13 cellular contexts compared by ENCODE assay signal in the genomic region with DNA sequence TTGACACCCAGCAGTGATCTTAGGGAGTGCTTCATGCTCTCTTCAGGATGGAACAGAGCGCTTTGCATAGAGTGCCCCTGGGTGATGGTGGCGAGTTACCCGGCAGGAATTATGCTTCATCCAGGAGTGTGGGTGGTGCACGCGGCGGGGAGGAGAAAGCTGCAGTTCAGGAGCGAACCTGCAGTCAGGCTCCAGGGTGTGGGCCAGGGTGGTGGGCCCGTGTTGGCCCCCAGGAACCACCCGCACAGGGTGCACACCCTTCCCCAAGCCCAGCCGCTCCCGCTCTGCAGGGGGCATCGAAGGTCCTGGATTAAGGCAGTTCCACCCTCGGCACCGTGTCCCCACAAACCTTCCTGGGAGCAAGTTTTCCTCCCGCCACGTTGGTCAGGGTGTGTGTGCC. TPM values are rescaled to one million over a fixed set of nuclear protein-coding genes. Genes with fewer than 3 reads are reported as not detected.
DNase-seq lines count a peak whose midpoint lies in the region; ATAC-seq and TF ChIP-seq lines count a peak whose summit lies in the region.
"Had no signal": no experiment of that assay in that cellular context is flagged by ENCODE, and none has a peak within 500 bp of the region (broad histone marks: within the 10 kb centered on the region; RNA-seq: fewer than 3 reads in every experiment).

No MANE protein-coding gene starts in this region.

- no peak overlapping the region for H4K91ac ChIP-seq in neuronal stem cell (ENCODE audit: low read depth, low read length, poor library complexity)

- H3K36me3 Mint-ChIP-seq in T-helper 1 cell treated with Interleukin-12 subunit alpha and Interleukin-12 subunit beta and Interleukin-4 antibody, amounts not matched to agents 30 μg/mL and 1 μg/mL, for 36 hours (ENCODE audit: low read depth) = peaks cover 12% of the 10 kb centered on the region

- H3K4ac ChIP-seq in neuronal stem cell (ENCODE audit: low read length) = no peak overlapping the region

- intact Hi-C loops in upper lobe of right lung (cut with DNase I) = no loop called here

- H2AFZ ChIP-seq in neuronal stem cell (ENCODE audit: low read length) = no peak overlapping the region

- H4K8ac ChIP-seq in neuronal stem cell (ENCODE audit: low read depth, low read length) = no peak overlapping the region

- H3K27ac Mint-ChIP-seq in T-helper 1 cell treated with Interleukin-12 subunit alpha and Interleukin-12 subunit beta and Interleukin-4 antibody, amounts not matched to agents 30 μg/mL and 1 μg/mL, for 36 hours = peak overlapping the region; percentile 24
- H3K27ac Mint-ChIP-seq: activated naive CD8-positive, alpha-beta T cell treated with anti-CD3 and anti-CD28 coated beads, Interleukin-2, amount 10 ng/mL, durations not matched to agents 7 days and 5 days had no signal

- H3K18ac ChIP-seq in neuronal stem cell (ENCODE audit: low read length) = no peak overlapping the region

- H3K4me3 Mint-ChIP-seq in T-helper 1 cell treated with Interleukin-12 subunit alpha and Interleukin-12 subunit beta and Interleukin-4 antibody, amounts not matched to agents 30 μg/mL and 1 μg/mL, for 36 hours = no peak overlapping the region
- H3K4me3 Mint-ChIP-seq: activated naive CD8-positive, alpha-beta T cell treated with anti-CD3 and anti-CD28 coated beads, Interleukin-2, amount 10 ng/mL, durations not matched to agents 7 days and 5 days had no signal

- no peak overlapping the region for H3K4me2 ChIP-seq in neuronal stem cell (ENCODE audit: insufficient read depth, low read length, poor library complexity, severe bottlenecking)

- no peaks in the 10 kb centered on the region for H3K27me3 ChIP-seq in duodenal mucosa (ENCODE audit: control insufficient read depth in 1 of 2, insufficient read depth in 2 of 2, low read length in 2 of 2)
- H3K27me3 ChIP-seq in neuronal stem cell (ENCODE audit: control insufficient read depth in 3 of 3, insufficient read depth in 3 of 3, low read depth in 1 of 3, low read length in 3 of 3) = peaks cover 0 to 2% (median 0%) of the 10 kb centered on the region in 3 experiments
- no peaks in the 10 kb centered on the region for H3K27me3 ChIP-seq in upper lobe of right lung

- no peak overlapping the region for H2BK120ac ChIP-seq in neuronal stem cell (ENCODE audit: low read depth, low read length)

- no peaks in the 10 kb centered on the region for H3K27me3 Mint-ChIP-seq in T-helper 1 cell treated with Interleukin-12 subunit alpha and Interleukin-12 subunit beta and Interleukin-4 antibody, amounts not matched to agents 30 μg/mL and 1 μg/mL, for 36 hours (ENCODE audit: low read depth)
- H3K27me3 Mint-ChIP-seq: activated naive CD8-positive, alpha-beta T cell treated with anti-CD3 and anti-CD28 coated beads, Interleukin-2, amount 10 ng/mL, durations not matched to agents 7 days and 5 days had no signal

- no peak for ATAC-seq in upper lobe of right lung
- ATAC-seq: right cardiac atrium had no signal

- H3K4me1 ChIP-seq in duodenal mucosa (ENCODE audit: control insufficient read depth in 1 of 2, insufficient read depth in 2 of 2, low read length in 2 of 2) = peaks cover 46 to 58% of the 10 kb centered on the region in 2 donors
- H3K4me1 ChIP-seq in neuronal stem cell (ENCODE audit: control insufficient read depth in 2 of 2, insufficient read depth in 1 of 2, low read depth in 1 of 2, low read length in 2 of 2) = peaks cover 6 to 9% of the 10 kb centered on the region in 2 donors
- H3K4me1 ChIP-seq in upper lobe of right lung = peaks cover 39% of the 10 kb centered on the region

- no peak overlapping the region for H2BK15ac ChIP-seq in neuronal stem cell (ENCODE audit: low read length)

- H3K79me1 ChIP-seq in neuronal stem cell (ENCODE audit: low read depth, low read length) = peaks cover 26% of the 10 kb centered on the region

- no peak for TF ChIP-seq CTCF in upper lobe of right lung (IDR thresholded peaks at IDR 0.05)

- no peak overlapping the region for H2BK5ac ChIP-seq in neuronal stem cell (ENCODE audit: low read length)

- no peaks in the 10 kb centered on the region for H3K9me3 Mint-ChIP-seq in T-helper 1 cell treated with Interleukin-12 subunit alpha and Interleukin-12 subunit beta and Interleukin-4 antibody, amounts not matched to agents 30 μg/mL and 1 μg/mL, for 36 hours
- H3K9me3 Mint-ChIP-seq: activated naive CD8-positive, alpha-beta T cell treated with anti-CD3 and anti-CD28 coated beads, Interleukin-2, amount 10 ng/mL, durations not matched to agents 7 days and 5 days had no signal

- H3K4me1 Mint-ChIP-seq in T-helper 1 cell treated with Interleukin-12 subunit alpha and Interleukin-12 subunit beta and Interleukin-4 antibody, amounts not matched to agents 30 μg/mL and 1 μg/mL, for 36 hours (ENCODE audit: low read depth) = peaks cover 19% of the 10 kb centered on the region

- H3K9me3 ChIP-seq in duodenal mucosa (ENCODE audit: control insufficient read depth in 1 of 2, low read length in 2 of 2) (no peaks in the 10 kb centered on the region), neuronal stem cell (replicated peaks in 1 of 2; ENCODE audit: control insufficient read depth in 2 of 2, insufficient read depth in 1 of 2, low read depth in 1 of 2, low read length in 2 of 2) (no peaks in the 10 kb centered on the region), upper lobe of right lung (no peaks in the 10 kb centered on the region)
- H3K9me3 ChIP-seq: HAP-1 had no signal

- H3K9ac ChIP-seq in duodenal mucosa (ENCODE audit: low read depth in 1 of 2, low read length in 2 of 2) (peak overlapping the region; percentile 65 to 92), neuronal stem cell (ENCODE audit: low read depth, low read length, poor library complexity) (no peak overlapping the region)

- H2AK5ac ChIP-seq in neuronal stem cell (ENCODE audit: low read depth, low read length) = no peak overlapping the region

- H3K14ac ChIP-seq in neuronal stem cell (ENCODE audit: low read length) = no peak overlapping the region

- H3K23ac ChIP-seq in neuronal stem cell (ENCODE audit: low read depth, low read length, poor library complexity) = peak overlapping the region; percentile 65

- H3K4me3 ChIP-seq in duodenal mucosa (ENCODE audit: low read depth in 1 of 2, low read length in 2 of 2) (peak overlapping the region; percentile 15 to 44), neuronal stem cell (ENCODE audit: low read length in 2 of 2) (no peak overlapping the region), upper lobe of right lung (no peak overlapping the region)
- H3K4me3 ChIP-seq: HAP-1 had no signal

- H2BK12ac ChIP-seq in neuronal stem cell (ENCODE audit: low read length) = no peak overlapping the region

- H3K36me3 ChIP-seq in duodenal mucosa (ENCODE audit: control insufficient read depth in 1 of 2, insufficient read depth in 2 of 2, low read length in 2 of 2) (peaks cover 0 to 16% of the 10 kb centered on the region in 2 donors), neuronal stem cell (replicated peaks in 1 of 2; ENCODE audit: control insufficient read depth in 2 of 2, insufficient read depth in 2 of 2, low read length in 2 of 2) (peaks cover 3 to 47% of the 10 kb centered on the region in 2 donors), upper lobe of right lung (no peaks in the 10 kb centered on the region)
- H3K36me3 ChIP-seq: HAP-1 had no signal

- no peak for DNase-seq in T-helper 1 cell
- DNase-seq in neuronal stem cell (ENCODE audit: low spot score) = no peak
- DNase-seq in upper lobe of right lung = no peak
- no peak for DNase-seq in effector CD4-positive, alpha-beta T cell
- no peak for DNase-seq in NOMO-1 (lab: John Stamatoyannopoulos, UW; ENCODE audit: unreplicated experiment in 2 of 2)
- DNase-seq in ureter (ENCODE audit: low spot score) = no peak
- DNase-seq: 8988T; activated naive CD8-positive, alpha-beta T cell treated with anti-CD3 and anti-CD28 coated beads, Interleukin-2, amount 10 ng/mL, durations not matched to agents 7 days and 5 days had no signal

- peak overlapping the region; percentile 92 for H3K27ac ChIP-seq in duodenal mucosa (ENCODE audit: low read depth, low read length)
- H3K27ac ChIP-seq in neuronal stem cell (replicated peaks; ENCODE audit: low read length) = no peak overlapping the region
- H3K27ac ChIP-seq in upper lobe of right lung = peak overlapping the region; percentile 85

- WGBS in neuronal stem cell (ENCODE audit: extremely low coverage in 2 of 2, insufficient read length in 2 of 2, insufficient replicate concordance in 1 of 2), 2 donors = no CpG with 5 or more reads among the region's 16 CpGs

RNA-seq across cellular contexts. Expression of a gene that starts 3.9 kb away (rescaled TPM):
- polyA plus RNA-seq in neuronal stem cell (2013, experiment 1 of 2) = 20.5 TPM
- polyA plus RNA-seq in neuronal stem cell (2013, experiment 2 of 2) = 19.4 TPM
- total RNA-seq in upper lobe of right lung (47.6 TPM), ureter (39.2 TPM)

RNA-seq across cellular contexts. Expression of a gene that starts 24.0 kb away (rescaled TPM):
- polyA plus RNA-seq in neuronal stem cell (2013, experiment 1 of 2) = 23.9 TPM
- 22.8 TPM for polyA plus RNA-seq in neuronal stem cell (2013, experiment 2 of 2)
- 59.4 TPM for total RNA-seq in upper lobe of right lung
- total RNA-seq in ureter = 65.7 TPM

RNA-seq across cellular contexts. Expression of a gene that starts 27.0 kb away (rescaled TPM):
- polyA plus RNA-seq in neuronal stem cell (2013, experiment 1 of 2) = 0.04 TPM
- polyA plus RNA-seq in neuronal stem cell (2013, experiment 2 of 2) = 0.04 TPM
- total RNA-seq in upper lobe of right lung (0.98 TPM), ureter (0.36 TPM)

RNA-seq across cellular contexts. Expression of a gene that starts 33.6 kb away (rescaled TPM):
- 0.17 TPM for polyA plus RNA-seq in neuronal stem cell (2013, experiment 1 of 2)
- 0.21 TPM for polyA plus RNA-seq in neuronal stem cell (2013, experiment 2 of 2)
- total RNA-seq in upper lobe of right lung (not detected), ureter (not detected)
- total RNA-seq: activated naive CD8-positive, alpha-beta T cell treated with anti-CD3 and anti-CD28 coated beads, Interleukin-2, amount 10 ng/mL, durations not matched to agents 7 days and 5 days; mesenteric fat pad; right cardiac atrium had no signal
- polyA plus RNA-seq: right cardiac atrium had no signal

RNA-seq across cellular contexts. Expression of a gene that starts 37.0 kb away (rescaled TPM):
- polyA plus RNA-seq in neuronal stem cell (2013, experiment 1 of 2) = 13.8 TPM
- polyA plus RNA-seq in neuronal stem cell (2013, experiment 2 of 2) = 12.6 TPM
- total RNA-seq in upper lobe of right lung = 1.5 TPM
- total RNA-seq in ureter = 0.65 TPM

Comparison
In these comparisons a context has a peak if more than half of its experiments do, and no peak if none do; other contexts are left out.
1. H3K4me3 ChIP-seq: peak in duodenal mucosa (2 of 2); none in neuronal stem cell (0 of 2) and upper lobe of right lung (single experiment).